Comparison of ENCODE assay signal across 20 cellular contexts in the genomic region with DNA sequence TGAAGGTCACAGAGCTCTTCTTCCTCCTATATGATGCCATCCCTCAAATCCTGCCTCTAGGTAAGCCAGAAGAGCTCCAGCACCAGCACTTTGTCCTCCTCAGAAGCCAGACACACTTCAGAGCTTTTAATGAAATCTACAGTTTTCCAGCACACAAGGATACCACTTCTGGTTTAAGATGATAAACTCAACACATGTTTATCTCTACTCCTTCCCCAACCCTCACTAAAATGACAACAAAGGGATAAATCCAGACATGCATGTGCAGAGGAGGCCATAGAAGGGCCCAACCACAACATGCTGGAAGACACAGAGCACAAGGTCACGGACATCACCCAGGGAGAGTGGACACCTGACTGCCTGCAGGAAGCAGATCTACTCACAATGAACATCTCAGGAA.
"Had no signal": no experiment of that assay in that cellular context is flagged by ENCODE, and none has a peak within 500 bp of the region (broad histone marks: within the 10 kb centered on the region; RNA-seq: fewer than 3 reads in every experiment).

No MANE protein-coding gene starts in this region.

- H3K4me3 ChIP-seq: colonic mucosa, lung, spleen, testis, tibial nerve had no signal

- H3K9me3 ChIP-seq: colonic mucosa, neutrophil, spleen, testis, tibial nerve had no signal

- H3K27ac ChIP-seq: neutrophil, spleen, testis, tibial nerve had no signal

- H3K4me3 Mint-ChIP-seq: naive thymus-derived CD4-positive, alpha-beta T cell; nephron progenitor cell; stimulated activated naive B cell treated with anti-CD40 and anti-IgM and Interleukin-4, amounts not matched to agents 10 μg/mL and 1 μg/mL and 100 μg/mL, for 72 hours; stimulated activated naive CD8-positive, alpha-beta T cell treated with anti-CD3 and anti-CD28 coated beads, Interleukin-15, amount 100 ng/mL, for 72 hours had no signal

- H3K27me3 ChIP-seq: colonic mucosa, neutrophil, spleen, testis had no signal

- DNase-seq: dermis blood vessel endothelial cell; foreskin melanocyte; head of caudate nucleus; hippocampal formation; left ventricle myocardium superior; mesendoderm; naive thymus-derived CD4-positive, alpha-beta T cell; nephron progenitor cell; spleen; stimulated activated CD4-positive, alpha-beta T cell treated with anti-CD3 and anti-CD28 coated beads, Interleukin-15, amount 100 ng/mL, for 24 hours; stimulated activated CD4-positive, alpha-beta T cell treated with anti-CD3 and anti-CD28 coated beads, Interleukin-1b, Interleukin-23, amount 100 ng/mL, for 48 hours; stimulated activated CD4-positive, alpha-beta T cell treated with anti-CD3 and anti-CD28 coated beads, Interleukin-4, amount 100 ng/mL, for 24 hours; stimulated activated naive B cell treated with anti-CD40 and anti-IgM and Interleukin-4, amounts not matched to agents 10 μg/mL and 1 μg/mL and 100 μg/mL, for 72 hours; stimulated activated naive CD8-positive, alpha-beta T cell treated with anti-CD3 and anti-CD28 coated beads, Interleukin-15, amount 100 ng/mL, for 72 hours; testis had no signal

- H3K27ac Mint-ChIP-seq: naive thymus-derived CD4-positive, alpha-beta T cell; nephron progenitor cell; stimulated activated naive B cell treated with anti-CD40 and anti-IgM and Interleukin-4, amounts not matched to agents 10 μg/mL and 1 μg/mL and 100 μg/mL, for 72 hours; stimulated activated naive CD8-positive, alpha-beta T cell treated with anti-CD3 and anti-CD28 coated beads, Interleukin-15, amount 100 ng/mL, for 72 hours had no signal

- H3K9me3 Mint-ChIP-seq: nephron progenitor cell; stimulated activated naive B cell treated with anti-CD40 and anti-IgM and Interleukin-4, amounts not matched to agents 10 μg/mL and 1 μg/mL and 100 μg/mL, for 72 hours had no signal

- ATAC-seq: left ventricle myocardium superior; naive thymus-derived CD4-positive, alpha-beta T cell; sciatic nerve; stimulated activated naive B cell treated with anti-CD40 and anti-IgM and Interleukin-4, amounts not matched to agents 10 μg/mL and 1 μg/mL and 100 μg/mL, for 72 hours; stimulated activated naive CD8-positive, alpha-beta T cell treated with anti-CD3 and anti-CD28 coated beads, Interleukin-15, amount 100 ng/mL, for 72 hours had no signal

- H3K36me3 Mint-ChIP-seq: naive thymus-derived CD4-positive, alpha-beta T cell had no signal

- H3K36me3 ChIP-seq: colonic mucosa, neutrophil, spleen, tibial nerve had no signal

- H3K4me1 Mint-ChIP-seq: stimulated activated naive CD8-positive, alpha-beta T cell treated with anti-CD3 and anti-CD28 coated beads, Interleukin-15, amount 100 ng/mL, for 72 hours had no signal

- H3K4me1 ChIP-seq: spleen, testis, tibial nerve had no signal
